Comparison of ENCODE assay signal across 16 cellular contexts in the genomic region with DNA sequence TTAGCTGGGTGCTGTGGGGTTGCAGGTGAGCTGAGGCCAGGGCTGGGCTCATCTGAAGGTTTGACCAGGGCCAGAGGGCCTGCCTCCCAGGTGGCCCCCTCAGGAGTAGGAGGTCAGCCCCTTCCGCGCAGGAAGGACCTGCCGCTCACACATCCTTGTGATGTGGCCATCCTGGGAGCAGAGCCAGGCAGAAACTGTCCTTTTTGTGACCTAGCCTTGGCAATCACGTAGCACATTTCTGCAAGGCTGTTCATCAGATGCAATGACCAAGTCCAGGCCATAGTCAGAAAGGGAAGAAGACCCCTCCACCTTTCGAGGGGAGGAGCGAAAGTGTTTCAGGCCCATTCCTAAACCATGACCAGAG.
DNase-seq lines count a peak whose midpoint lies in the region; ATAC-seq and TF ChIP-seq lines count a peak whose summit lies in the region.
"Had no signal": no experiment of that assay in that cellular context is flagged by ENCODE, and none has a peak within 500 bp of the region (broad histone marks: within the 10 kb centered on the region; RNA-seq: fewer than 3 reads in every experiment).

No MANE protein-coding gene starts in this region.

- H3K27ac Mint-ChIP-seq in stimulated activated naive CD8-positive, alpha-beta T cell treated with anti-CD3 and anti-CD28 coated beads, Interleukin-15, Interleukin-2, amounts not matched to agents 100 ng/mL and 50 ng/mL, for 24 hours, result peak overlapping the region; percentile 49
- H3K27ac Mint-ChIP-seq: activated CD8-positive, alpha-beta T cell treated with anti-CD3 and anti-CD28 coated beads for 36 hours had no signal

- no peaks in the 10 kb centered on the region for H3K9me3 Mint-ChIP-seq in stimulated activated naive CD8-positive, alpha-beta T cell treated with anti-CD3 and anti-CD28 coated beads, Interleukin-15, Interleukin-2, amounts not matched to agents 100 ng/mL and 50 ng/mL, for 24 hours
- H3K9me3 Mint-ChIP-seq: activated CD8-positive, alpha-beta T cell treated with anti-CD3 and anti-CD28 coated beads for 36 hours had no signal

- H3K27me3 Mint-ChIP-seq in stimulated activated naive CD8-positive, alpha-beta T cell treated with anti-CD3 and anti-CD28 coated beads, Interleukin-15, Interleukin-2, amounts not matched to agents 100 ng/mL and 50 ng/mL, for 24 hours, result no peaks in the 10 kb centered on the region
- H3K27me3 Mint-ChIP-seq: activated CD8-positive, alpha-beta T cell treated with anti-CD3 and anti-CD28 coated beads for 36 hours had no signal

- peaks cover 21% of the 10 kb centered on the region for H3K36me3 Mint-ChIP-seq in stimulated activated naive CD8-positive, alpha-beta T cell treated with anti-CD3 and anti-CD28 coated beads, Interleukin-15, Interleukin-2, amounts not matched to agents 100 ng/mL and 50 ng/mL, for 24 hours (ENCODE audit: low read depth)

- H3K4me1 Mint-ChIP-seq in stimulated activated naive CD8-positive, alpha-beta T cell treated with anti-CD3 and anti-CD28 coated beads, Interleukin-15, Interleukin-2, amounts not matched to agents 100 ng/mL and 50 ng/mL, for 24 hours (ENCODE audit: low read depth), result peaks cover 28% of the 10 kb centered on the region

- no peak overlapping the region for H3K4me3 Mint-ChIP-seq in stimulated activated naive CD8-positive, alpha-beta T cell treated with anti-CD3 and anti-CD28 coated beads, Interleukin-15, Interleukin-2, amounts not matched to agents 100 ng/mL and 50 ng/mL, for 24 hours
- H3K4me3 Mint-ChIP-seq: activated CD8-positive, alpha-beta T cell treated with anti-CD3 and anti-CD28 coated beads for 36 hours had no signal

- H3K4me3 ChIP-seq in cardiac fibroblast (replicated peaks in 1 of 2; ENCODE audit: low read depth in 2 of 2, low read length in 2 of 2), result no peak overlapping the region
- H3K4me3 ChIP-seq: hepatocyte, thyroid gland had no signal

- no peak for ATAC-seq in stimulated activated naive CD8-positive, alpha-beta T cell treated with anti-CD3 and anti-CD28 coated beads, Interleukin-15, Interleukin-2, amounts not matched to agents 100 U/mL and 50 U/mL, for 24 hours
- ATAC-seq: activated CD8-positive, alpha-beta T cell treated with anti-CD3 and anti-CD28 coated beads for 36 hours had no signal

- TF ChIP-seq CTCF in cardiac fibroblast (IDR thresholded peaks at IDR 0.05; ENCODE audit: low read depth, low read length), result no peak

- no peak for DNase-seq in stimulated activated naive CD8-positive, alpha-beta T cell treated with anti-CD3 and anti-CD28 coated beads, Interleukin-15, Interleukin-2, amounts not matched to agents 100 U/mL and 50 U/mL, for 24 hours
- DNase-seq in cardiac fibroblast (ENCODE audit: low read depth in 2 of 2) (peak; percentile 48), left kidney (ENCODE audit: low read depth, low spot score) (peak; percentile 90), NCI-H2171 (lab: John Stamatoyannopoulos, UW) (no peak), Ammon's horn (ENCODE audit: low spot score) (no peak), OCI-M1 (lab: John Stamatoyannopoulos, UW) (no peak), KG1 (lab: John Stamatoyannopoulos, UW) (no peak)
- DNase-seq: activated CD8-positive, alpha-beta T cell treated with anti-CD3 and anti-CD28 coated beads for 36 hours; cerebellar nuclear complex; NCI-H1417 treated with DMSO at 0.1 percent for 48 hours; NCI-H510A treated with DMSO at 0.1 percent for 48 hours; RPMI8226; T1000; thyroid gland had no signal

Comparison
In these comparisons a context has a peak if more than half of its experiments do, and no peak if none do; other contexts are left out.
1. DNase-seq: peak in cardiac fibroblast (2 of 2) and left kidney (single experiment); none in stimulated activated naive CD8-positive, alpha-beta T cell treated with anti-CD3 and anti-CD28 coated beads, Interleukin-15, Interleukin-2, amounts not matched to agents 100 U/mL and 50 U/mL, for 24 hours (single experiment), NCI-H2171 (single experiment), Ammon's horn (single experiment), OCI-M1 (single experiment) and KG1 (single experiment).